8 cellular contexts compared by ENCODE assay signal in the genomic region with DNA sequence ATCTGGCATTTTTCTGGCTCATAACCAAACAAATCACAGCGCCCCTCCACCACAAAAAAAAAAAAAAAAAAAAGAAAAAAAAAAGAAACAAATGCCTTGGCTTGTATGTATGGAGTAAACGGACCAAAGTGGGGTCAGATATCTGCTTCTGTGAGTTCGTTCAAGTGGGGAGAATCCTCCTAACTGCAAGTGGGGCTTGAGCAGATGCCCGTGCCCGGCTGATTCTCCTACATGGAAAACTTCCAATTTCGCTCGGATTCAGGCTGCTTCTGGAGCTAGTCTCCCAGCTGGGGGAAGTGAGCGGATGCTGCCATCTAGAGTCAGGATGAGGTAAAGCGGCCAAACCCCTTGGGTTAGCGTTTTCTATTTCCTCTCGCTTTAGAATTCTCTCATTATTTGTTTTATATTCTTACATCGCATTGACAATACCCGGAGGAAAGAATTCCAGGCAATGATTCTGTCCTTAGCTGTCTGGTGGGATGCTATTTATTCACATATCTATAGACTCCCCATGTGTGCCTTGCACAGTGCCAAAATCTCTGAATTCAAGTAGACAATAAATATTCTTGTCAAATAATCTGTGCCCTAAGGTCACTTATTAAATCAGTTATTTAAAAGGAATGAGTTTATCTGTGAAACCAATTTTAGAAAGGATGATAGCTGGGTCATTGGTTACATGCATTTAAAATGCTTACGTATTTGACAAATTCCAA.
DNase-seq lines count a peak whose midpoint lies in the region; ATAC-seq and TF ChIP-seq lines count a peak whose summit lies in the region.

No MANE protein-coding gene starts in this region.

- no peaks in the 10 kb centered on the region for H4K20me1 ChIP-seq in IMR-90 (ENCODE audit: insufficient read depth, low read length)

- peak overlapping the region; percentile 81 for H3K4me3 Mint-ChIP-seq in activated T-helper 17 cell treated with anti-CD3 and anti-CD28 coated beads, Interleukin-2, amount 50 U/mL, for 72 hours

- no TSS peak for BruUV-seq in IMR-90 (replicated peaks; lab: Mats Ljungman, UMichigan)
- BruUV-seq in Panc1 (replicated peaks; lab: Mats Ljungman, UMichigan) = no TSS peak

- POLR2A ChIA-PET in IMR-90 (lab: Charles Lee; ENCODE audit: unreplicated experiment) (no interaction called here), Panc1 (lab: Charles Lee) (no interaction called here)

- H4K5ac ChIP-seq in IMR-90 (ENCODE audit: low read depth, low read length) = no peak overlapping the region

- H3K27ac ChIP-seq in IMR-90 (ENCODE audit: insufficient read depth, low read length) = no peak overlapping the region
- H3K27ac ChIP-seq in Panc1 (ENCODE audit: low read length) = no peak overlapping the region
- H3K27ac ChIP-seq in substantia nigra (ENCODE audit: low read depth, low read length, poor library complexity, severe bottlenecking) = no peak overlapping the region

- in situ Hi-C loops in IMR-90 (cut with MboI; ENCODE audit: low sequenced_read_pairs) = no loop called here
- in situ Hi-C loops in Panc1 (cut with HindIII; ENCODE audit: low pct_unique_long_range_greater_than_20kb, low sequenced_read_pairs) = no loop called here

- no peak overlapping the region for H2BK5ac ChIP-seq in IMR-90 (ENCODE audit: low read depth, low read length, poor library complexity, severe bottlenecking)

- no peaks in the 10 kb centered on the region for H3K9me3 ChIP-seq in IMR-90 (ENCODE audit: control insufficient read depth, insufficient read depth, low read length)
- no peaks in the 10 kb centered on the region for H3K9me3 ChIP-seq in Panc1 (ENCODE audit: control insufficient read depth, insufficient read depth, low read depth, low read length)
- H3K9me3 ChIP-seq in neuron (ENCODE audit: low read length) = no peaks in the 10 kb centered on the region

- H3K4me2 ChIP-seq in IMR-90 (ENCODE audit: low read depth, low read length) = peak overlapping the region; percentile 15

- H3K56ac ChIP-seq in IMR-90 (ENCODE audit: extremely low read depth, insufficient read depth, low read length) = no peak overlapping the region

- dilution Hi-C loops in IMR-90 (cut with HindIII; ENCODE audit: low sequenced_read_pairs, unreplicated experiment) = no loop called here

- no peak for TF ChIP-seq POLR2A in IMR-90 (IDR thresholded peaks at IDR 0.05; ENCODE audit: low read depth, low read length)

- no peak overlapping the region for H3K27ac Mint-ChIP-seq in activated T-helper 17 cell treated with anti-CD3 and anti-CD28 coated beads, Interleukin-2, amount 50 U/mL, for 72 hours

- H3K4me3 ChIP-seq in IMR-90 (ENCODE audit: insufficient read depth, low read depth, low read length) (no peak overlapping the region), Panc1 (ENCODE audit: low read depth in 2 of 2, low read length in 2 of 2) (peak overlapping the region; percentile 26 to 53), fibroblast of villous mesenchyme (ENCODE audit: low read depth, low read length) (peak overlapping the region; percentile 50), neuron (ENCODE audit: low read length) (peak overlapping the region; percentile 29)

- H2BK20ac ChIP-seq in IMR-90 (ENCODE audit: low read depth, low read length) = no peak overlapping the region

- H3K9me3 Mint-ChIP-seq in activated T-helper 17 cell treated with anti-CD3 and anti-CD28 coated beads, Interleukin-2, amount 50 U/mL, for 72 hours = no peaks in the 10 kb centered on the region

- no peak overlapping the region for H3K18ac ChIP-seq in IMR-90 (ENCODE audit: low read depth, low read length)

- TF ChIP-seq CTCF in IMR-90 (conservative IDR thresholded peaks at IDR 0.05; ENCODE audit: low read depth, low read length) (peak; percentile 93), Panc1 (IDR thresholded peaks at IDR 0.05) (peak; percentile 93), fibroblast of villous mesenchyme (IDR thresholded peaks at IDR 0.05; ENCODE audit: insufficient read depth, low read depth, low read length) (peak; percentile 94)

- H3K9me1 ChIP-seq in IMR-90 (ENCODE audit: insufficient read depth, low read length) = no peaks in the 10 kb centered on the region

- no peaks in the 10 kb centered on the region for H3K79me1 ChIP-seq in IMR-90 (ENCODE audit: low read depth in 1 of 2, low read length in 2 of 2)

- H2BK120ac ChIP-seq in IMR-90 (ENCODE audit: low read depth, low read length) = no peak overlapping the region

- H3K36me3 ChIP-seq in IMR-90 (ENCODE audit: control insufficient read depth, insufficient read depth, low read length) (no peaks in the 10 kb centered on the region), Panc1 (ENCODE audit: control insufficient read depth, insufficient read depth, low read length) (no peaks in the 10 kb centered on the region), neuron (ENCODE audit: insufficient read depth, low read length) (no peaks in the 10 kb centered on the region)

- intact Hi-C loops in IMR-90 (cut with micrococcal nuclease) = loop anchor here (1.0 kb wide), 2 partner anchors 474 to 478 kb away; no protein-coding TSS in a partner anchor
- intact Hi-C loops in Panc1 (cut with micrococcal nuclease; ENCODE audit: unreplicated experiment) = loop anchor here (5.0 kb wide), 1 partner anchor 480 kb away; no protein-coding TSS in a partner anchor

- H3K27me3 ChIP-seq in IMR-90 (ENCODE audit: control insufficient read depth, insufficient read depth, low read length) (peaks cover 4% of the 10 kb centered on the region; the same call in 1 of the 2 replicates), Panc1 (ENCODE audit: control insufficient read depth, insufficient read depth, low read length) (peaks cover 7% of the 10 kb centered on the region; the same call in 1 of the 2 replicates), neuron (ENCODE audit: insufficient read depth, low read length) (peaks cover 5% of the 10 kb centered on the region)

- WGBS in IMR-90 (ENCODE audit: extremely low coverage in 2 of 2, insufficient read length in 1 of 2), 2 experiments = no CpG with 5 or more reads among the region's 14 CpGs

- TF ChIP-seq RAD21 in IMR-90 (IDR thresholded peaks at IDR 0.05; ENCODE audit: low read length) = peak; percentile 81

- H3K14ac ChIP-seq in IMR-90 (replicated peaks; ENCODE audit: low read depth, low read length) = no peak overlapping the region

- peaks cover 28% of the 10 kb centered on the region for H3K27me3 Mint-ChIP-seq in activated T-helper 17 cell treated with anti-CD3 and anti-CD28 coated beads, Interleukin-2, amount 50 U/mL, for 72 hours

- H3K4ac ChIP-seq in IMR-90 (ENCODE audit: low read depth, low read length) = no peak overlapping the region

- DNase-seq in DMS153 (lab: John Stamatoyannopoulos, UW) (peak; percentile 40), IMR-90 (peak; percentile 69), Panc1 (ENCODE audit: low read depth, low spot score) (peak; percentile 64), fibroblast of villous mesenchyme (ENCODE audit: low read depth) (peak; percentile 74), substantia nigra (lab: John Stamatoyannopoulos, UW) (peak in 43 of 49 donors; percentile 6 to 78 (median 53))

- no peaks in the 10 kb centered on the region for H3K4me1 ChIP-seq in IMR-90 (ENCODE audit: control insufficient read depth, insufficient read depth, low read length)
- peaks cover 3% of the 10 kb centered on the region; the same call in 1 of the 2 replicates for H3K4me1 ChIP-seq in Panc1 (ENCODE audit: control insufficient read depth, insufficient read depth, low read length)
- peaks cover 6% of the 10 kb centered on the region for H3K4me1 ChIP-seq in neuron (ENCODE audit: insufficient read depth, low read length)

- H3K23ac ChIP-seq in IMR-90 (ENCODE audit: low read depth, low read length) = no peak overlapping the region

- no peak overlapping the region for H4K91ac ChIP-seq in IMR-90 (ENCODE audit: insufficient read depth, low read depth, low read length)

- H3K9ac ChIP-seq in IMR-90 (ENCODE audit: low read depth, low read length) = no peak overlapping the region

- no peak overlapping the region for H4K8ac ChIP-seq in IMR-90 (ENCODE audit: low read depth in 2 of 2, low read length in 2 of 2)

- H2AFZ ChIP-seq in IMR-90 (replicated peaks; ENCODE audit: low read length, poor library complexity) = peak overlapping the region; percentile 73
- H2AFZ ChIP-seq in neuron (ENCODE audit: low read depth, low read length) = no peak overlapping the region

- no peak overlapping the region for H2AK9ac ChIP-seq in IMR-90 (replicated peaks; ENCODE audit: low read depth, low read length, poor library complexity)

- peak; percentile 79 for ATAC-seq in GM21526 (IDR thresholded peaks at IDR 0.05; ENCODE audit: low FRiP score, unreplicated experiment)
- peak; percentile 97 for ATAC-seq in IMR-90 (ENCODE audit: low read depth)
- ATAC-seq in Panc1 = peak; percentile 87
- peak; percentile 71 for ATAC-seq in activated T-helper 17 cell treated with anti-CD3 and anti-CD28 coated beads, Interleukin-2, amount 50 U/mL, for 72 hours (replicated peaks)

- no peak overlapping the region for H2BK15ac ChIP-seq in IMR-90 (ENCODE audit: low read depth, low read length)

- CTCF ChIA-PET in IMR-90 (lab: Yijun Ruan, JAX) = interaction anchor here (0.5 to 1.9 kb wide), 11 partner anchors 8 to 1779 kb away, joined by 3 to 8 read pairs (median 3); no protein-coding TSS in a partner anchor
- CTCF ChIA-PET in Panc1 (lab: Charles Lee) = interaction anchor here (0.6 to 0.9 kb wide), 7 partner anchors 19 to 1431 kb away, joined by 3 to 18 read pairs (median 6); no protein-coding TSS in a partner anchor

- H3K4me1 Mint-ChIP-seq in activated T-helper 17 cell treated with anti-CD3 and anti-CD28 coated beads, Interleukin-2, amount 50 U/mL, for 72 hours = peaks cover 9% of the 10 kb centered on the region

- no peak overlapping the region for H2AK5ac ChIP-seq in IMR-90 (ENCODE audit: low read depth, low read length)

- no peaks in the 10 kb centered on the region for H3K36me3 Mint-ChIP-seq in activated T-helper 17 cell treated with anti-CD3 and anti-CD28 coated beads, Interleukin-2, amount 50 U/mL, for 72 hours (ENCODE audit: low read depth)

TF ChIP-seq in IMR-90, 13 proteins besides CTCF, POLR2A, EP300 and RAD21 (continues in another document):
- TF ChIP-seq MAFK (IDR thresholded peaks at IDR 0.05; ENCODE audit: low read depth, low read length) (peak; percentile 15; the same call in 1 of the 2 replicates), CEBPB (IDR thresholded peaks at IDR 0.05; ENCODE audit: low read depth, low read length) (no peak), RFX5 (IDR thresholded peaks at IDR 0.05; ENCODE audit: low read depth, low read length) (no peak), NFE2L2 (IDR thresholded peaks at IDR 0.05; ENCODE audit: low read depth, low read length) (no peak), CHD1 (IDR thresholded peaks at IDR 0.05; ENCODE audit: low read depth, low read length) (no peak)
- TF ChIP-seq, protein P1, sequence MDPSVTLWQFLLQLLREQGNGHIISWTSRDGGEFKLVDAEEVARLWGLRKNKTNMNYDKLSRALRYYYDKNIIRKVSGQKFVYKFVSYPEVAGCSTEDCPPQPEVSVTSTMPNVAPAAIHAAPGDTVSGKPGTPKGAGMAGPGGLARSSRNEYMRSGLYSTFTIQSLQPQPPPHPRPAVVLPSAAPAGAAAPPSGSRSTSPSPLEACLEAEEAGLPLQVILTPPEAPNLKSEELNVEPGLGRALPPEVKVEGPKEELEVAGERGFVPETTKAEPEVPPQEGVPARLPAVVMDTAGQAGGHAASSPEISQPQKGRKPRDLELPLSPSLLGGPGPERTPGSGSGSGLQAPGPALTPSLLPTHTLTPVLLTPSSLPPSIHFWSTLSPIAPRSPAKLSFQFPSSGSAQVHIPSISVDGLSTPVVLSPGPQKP (IDR thresholded peaks at IDR 0.05; ENCODE audit: borderline replicate concordance, low read depth, low read length) = no peak
